23 cellular contexts compared by ENCODE assay signal in the genomic region with DNA sequence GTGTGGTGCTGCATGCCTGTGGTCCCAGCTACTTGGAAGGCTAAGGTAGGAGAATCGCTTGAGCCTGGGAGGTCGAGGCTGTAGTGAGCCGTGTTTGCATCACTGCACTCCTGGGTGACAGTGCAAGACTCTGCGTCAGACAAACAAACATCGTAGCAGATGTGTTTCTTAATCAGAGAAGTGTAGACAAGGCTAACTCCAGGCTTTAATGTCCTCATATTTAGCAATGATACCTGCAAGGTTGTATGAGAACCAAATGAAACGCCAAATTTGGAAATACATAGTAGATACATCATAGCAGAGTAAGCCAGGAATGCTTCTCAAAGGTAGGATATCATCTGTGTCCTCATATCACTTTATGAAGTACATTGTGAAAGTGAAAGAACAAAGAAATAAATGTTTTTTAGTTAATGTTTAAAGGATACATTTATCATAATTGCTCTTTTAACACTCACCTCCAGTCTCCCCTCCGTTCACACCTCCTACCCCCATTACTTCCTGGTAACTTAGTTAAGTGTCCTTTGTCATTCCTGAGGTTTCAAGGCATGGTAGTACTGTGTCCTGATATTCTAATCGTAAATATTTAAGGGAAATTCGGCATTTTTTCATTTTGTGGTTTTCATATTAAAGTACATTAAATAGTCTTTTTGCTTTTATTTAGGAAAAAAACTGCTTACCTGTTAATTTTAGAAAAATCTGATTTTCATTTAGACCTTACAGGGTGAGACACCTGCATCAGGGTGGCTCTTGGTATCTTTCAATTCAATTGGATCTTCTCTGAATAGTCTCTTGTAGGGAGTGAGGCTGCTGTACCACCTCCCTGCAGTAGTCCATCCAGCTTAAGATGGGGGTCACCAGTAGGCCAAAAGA.
A peak's percentile ranks its signal among the peaks of the same experiment; 100 is the strongest.
DNase-seq lines count a peak whose midpoint lies in the region; ATAC-seq, FAIRE-seq and TF ChIP-seq lines count a peak whose summit lies in the region.
"Had no signal": no experiment of that assay in that cellular context is flagged by ENCODE, and none has a peak within 500 bp of the region (broad histone marks: within the 10 kb centered on the region; RNA-seq: fewer than 3 reads in every experiment).

No MANE protein-coding gene starts in this region.

- H3K9me3 Mint-ChIP-seq in stimulated activated effector memory CD8-positive, alpha-beta T cell treated with anti-CD3 and anti-CD28 coated beads, Interleukin-12 subunit alpha, Interleukin-12 subunit beta, amount 100 ng/mL, for 72 hours = no peaks in the 10 kb centered on the region
- H3K9me3 Mint-ChIP-seq in osteocyte (ENCODE audit: unreplicated experiment) = no peaks in the 10 kb centered on the region
- no peaks in the 10 kb centered on the region for H3K9me3 Mint-ChIP-seq in activated T-helper 17 cell treated with anti-CD3 and anti-CD28 coated beads, Interleukin-2, amount 50 U/mL, for 72 hours
- H3K9me3 Mint-ChIP-seq: CD8-positive, alpha-beta T cell; H9; IgD-negative memory B cell had no signal

- H3K9me1 ChIP-seq in K562 (ENCODE audit: control insufficient read depth, insufficient read depth, low read length) = no peaks in the 10 kb centered on the region

- peak overlapping the region; percentile 67 for H3K4me2 ChIP-seq in K562 (ENCODE audit: insufficient read depth, low read length)

- peak overlapping the region; percentile 35 to 38; a peak in 3 of 4 replicates for H3K9ac ChIP-seq in K562 (ENCODE audit: insufficient read depth in 1 of 2, low read depth in 2 of 2, low read length in 2 of 2)
- H3K9ac ChIP-seq: GM23248 had no signal

- H4K20me1 ChIP-seq in K562 (replicated peaks; ENCODE audit: control insufficient read depth, insufficient read depth, low read length) = no peaks in the 10 kb centered on the region

- DNase-seq in GM12892 (ENCODE audit: insufficient read length) (no peak), K562 (ENCODE audit: extremely low read depth in 1 of 4, low spot score in 3 of 4) (peak in 1 of 4 experiments; percentile 29), kidney tubule cell (ENCODE audit: low spot score) (peak; percentile 28), osteocyte (ENCODE audit: extremely low spot score, unreplicated experiment) (no peak), HT-29 (ENCODE audit: low spot score) (no peak), DMS 273 (lab: John Stamatoyannopoulos, UW; ENCODE audit: unreplicated experiment) (no peak)
- DNase-seq in stimulated activated effector memory CD8-positive, alpha-beta T cell treated with anti-CD3 and anti-CD28 coated beads, Interleukin-12 subunit alpha, Interleukin-12 subunit beta, amount 100 ng/mL, for 72 hours (ENCODE audit: low spot score in 2 of 2) = no peak
- DNase-seq: C1 segment of cervical spinal cord; CD8-positive, alpha-beta T cell; GM23248; H9; NCI-H1048; NCI-H1417; NCI-H1694 treated with DMSO at 0.1 percent for 48 hours; NCI-H2081; NCI-H2171; NCI-H226; NCI-H510A; NCI-H69; SHP77 treated with DMSO at 0.1 percent for 48 hours had no signal

- ATAC-seq in K562 = peak; percentile 69
- no peak for ATAC-seq in stimulated activated effector memory CD8-positive, alpha-beta T cell treated with anti-CD3 and anti-CD28 coated beads, Interleukin-12 subunit alpha, Interleukin-12 subunit beta, amount 100 ng/mL, for 72 hours
- ATAC-seq in activated T-helper 17 cell treated with anti-CD3 and anti-CD28 coated beads, Interleukin-2, amount 50 U/mL, for 72 hours (replicated peaks) = no peak
- ATAC-seq: CD8-positive, alpha-beta T cell; Panc1 had no signal

- WGBS in K562 (ENCODE audit: insufficient coverage, low coverage, missing lambda C conversion rate) = 19% methylated on average over 9 of the region's 9 CpGs

- H3K27me3 Mint-ChIP-seq in osteocyte (ENCODE audit: unreplicated experiment) = no peaks in the 10 kb centered on the region
- no peaks in the 10 kb centered on the region for H3K27me3 Mint-ChIP-seq in activated T-helper 17 cell treated with anti-CD3 and anti-CD28 coated beads, Interleukin-2, amount 50 U/mL, for 72 hours
- H3K27me3 Mint-ChIP-seq: IgD-negative memory B cell had no signal

- in situ Hi-C loops in K562 (cut with MboI) = no loop called here

- BruUV-seq in K562 (replicated peaks; lab: Mats Ljungman, UMichigan) = no TSS peak

- intact Hi-C loops in K562 (cut with micrococcal nuclease) = loop anchor here (1.0 kb wide), 1 partner anchor 27 kb away; no protein-coding TSS in a partner anchor

- peaks cover 6% of the 10 kb centered on the region; the same call in 1 of the 3 replicates for H3K79me2 ChIP-seq in K562 (ENCODE audit: control insufficient read depth, insufficient read depth, low read length)

- H3K4me3 Mint-ChIP-seq in stimulated activated effector memory CD8-positive, alpha-beta T cell treated with anti-CD3 and anti-CD28 coated beads, Interleukin-12 subunit alpha, Interleukin-12 subunit beta, amount 100 ng/mL, for 72 hours = no peak overlapping the region
- no peak overlapping the region for H3K4me3 Mint-ChIP-seq in osteocyte (ENCODE audit: unreplicated experiment)
- H3K4me3 Mint-ChIP-seq in activated T-helper 17 cell treated with anti-CD3 and anti-CD28 coated beads, Interleukin-2, amount 50 U/mL, for 72 hours = no peak overlapping the region
- H3K4me3 Mint-ChIP-seq: CD8-positive, alpha-beta T cell; H9; IgD-negative memory B cell had no signal

- POLR2A ChIA-PET in K562 (lab: Yijun Ruan, JAX) = interaction anchor here (0.6 to 1.8 kb wide), 7 partner anchors 12 to 448 kb away, joined by 3 to 9 read pairs (median 4); no protein-coding TSS in a partner anchor

- H3K4me1 Mint-ChIP-seq in stimulated activated effector memory CD8-positive, alpha-beta T cell treated with anti-CD3 and anti-CD28 coated beads, Interleukin-12 subunit alpha, Interleukin-12 subunit beta, amount 100 ng/mL, for 72 hours = peaks cover 5% of the 10 kb centered on the region
- H3K4me1 Mint-ChIP-seq in osteocyte (ENCODE audit: unreplicated experiment) = no peaks in the 10 kb centered on the region
- H3K4me1 Mint-ChIP-seq in activated T-helper 17 cell treated with anti-CD3 and anti-CD28 coated beads, Interleukin-2, amount 50 U/mL, for 72 hours = no peaks in the 10 kb centered on the region
- H3K4me1 Mint-ChIP-seq: H9 had no signal

- H3K4me1 ChIP-seq in K562 (replicated peaks in 1 of 2; ENCODE audit: control insufficient read depth in 2 of 2, insufficient read depth in 2 of 2, low read length in 2 of 2) = peaks cover 6 to 31% of the 10 kb centered on the region in 2 experiments

- no peaks in the 10 kb centered on the region for H3K9me3 ChIP-seq in K562 (replicated peaks; ENCODE audit: control insufficient read depth, insufficient read depth, low read depth, low read length)

- H3K27ac Mint-ChIP-seq in stimulated activated effector memory CD8-positive, alpha-beta T cell treated with anti-CD3 and anti-CD28 coated beads, Interleukin-12 subunit alpha, Interleukin-12 subunit beta, amount 100 ng/mL, for 72 hours = peak overlapping the region; percentile 32
- no peak overlapping the region for H3K27ac Mint-ChIP-seq in osteocyte (ENCODE audit: unreplicated experiment)
- no peak overlapping the region for H3K27ac Mint-ChIP-seq in activated T-helper 17 cell treated with anti-CD3 and anti-CD28 coated beads, Interleukin-2, amount 50 U/mL, for 72 hours
- H3K27ac Mint-ChIP-seq: CD8-positive, alpha-beta T cell; H9 had no signal

- no peaks in the 10 kb centered on the region for H3K27me3 ChIP-seq in K562 (ENCODE audit: control insufficient read depth in 2 of 2, insufficient read depth in 2 of 2, low read length in 2 of 2)

- no peak for TF ChIP-seq EP300 in K562 (IDR thresholded peaks at IDR 0.05; ENCODE audit: low read length)

- H3K36me3 ChIP-seq in K562 (ENCODE audit: control insufficient read depth, insufficient read depth, low read length) = peaks cover 48% of the 10 kb centered on the region

- no peak overlapping the region for H3K4me3 ChIP-seq in K562
- H3K4me3 ChIP-seq: GM23248 had no signal

- H3K27ac ChIP-seq in K562 (ENCODE audit: extremely low read depth, low read depth, low read length) = peak overlapping the region; percentile 76
- H3K27ac ChIP-seq: GM23248 had no signal

- TF ChIP-seq CTCF in K562 (IDR thresholded peaks at IDR 0.05 in 2 of 3, conservative IDR thresholded peaks at IDR 0.05 in 1 of 3; ENCODE audit: insufficient read depth in 2 of 3, low read depth in 1 of 3, low read length in 3 of 3) (no peak), osteocyte (IDR thresholded peaks at IDR 0.05) (no peak)

- H3K36me3 Mint-ChIP-seq in stimulated activated effector memory CD8-positive, alpha-beta T cell treated with anti-CD3 and anti-CD28 coated beads, Interleukin-12 subunit alpha, Interleukin-12 subunit beta, amount 100 ng/mL, for 72 hours = peaks cover 58% of the 10 kb centered on the region
- peaks cover 6% of the 10 kb centered on the region for H3K36me3 Mint-ChIP-seq in osteocyte (ENCODE audit: unreplicated experiment)
- H3K36me3 Mint-ChIP-seq in activated T-helper 17 cell treated with anti-CD3 and anti-CD28 coated beads, Interleukin-2, amount 50 U/mL, for 72 hours (ENCODE audit: low read depth) = peaks cover 64% of the 10 kb centered on the region

- H2AFZ ChIP-seq in K562 (ENCODE audit: low read depth, low read length) = peak overlapping the region; percentile 46
- H2AFZ ChIP-seq: GM23248 had no signal

- FAIRE-seq in GM12892 (lab: Jason Lieb, UNC) (peak; percentile 9), K562 (lab: Jason Lieb, UNC) (peak; percentile 35)

- no peak for TF ChIP-seq RAD21 in K562 (CRISPR knock-in tag; conservative IDR thresholded peaks at IDR 0.05 in 1 of 2, IDR thresholded peaks at IDR 0.05 in 1 of 2)

- CTCF ChIA-PET in K562 (lab: Yijun Ruan, JAX; ENCODE audit: low intra/inter-chr PET ratio) = no interaction called here

- TF ChIP-seq POLR2A in GM12892 (IDR thresholded peaks at IDR 0.05; ENCODE audit: low read depth, low read length) (no peak), K562 (conservative IDR thresholded peaks at IDR 0.05) (no peak)

TF ChIP-seq in K562, 482 proteins besides CTCF, POLR2A, EP300 and RAD21 (continues in another document):
- TF ChIP-seq C11orf30 (IDR thresholded peaks at IDR 0.05; ENCODE audit: low read depth) = peak; percentile 62
- no peak for TF ChIP-seq ZNF274 (IDR thresholded peaks at IDR 0.05; ENCODE audit: borderline replicate concordance, low read depth, low read length)
- TF ChIP-seq BRD9 (IDR thresholded peaks at IDR 0.05; ENCODE audit: low read depth, partially characterized antibody) = peak; percentile 25
- TF ChIP-seq MAFG (tag; conservative IDR thresholded peaks at IDR 0.05) = peak; percentile 60
- TF ChIP-seq IRF2 (CRISPR knock-in tag; IDR thresholded peaks at IDR 0.05) = no peak
- TF ChIP-seq HEY1 (CRISPR knock-in tag; IDR thresholded peaks at IDR 0.05; ENCODE audit: borderline replicate concordance) = no peak
